ENCODE assay signal across 8 cellular contexts in the genomic region with DNA sequence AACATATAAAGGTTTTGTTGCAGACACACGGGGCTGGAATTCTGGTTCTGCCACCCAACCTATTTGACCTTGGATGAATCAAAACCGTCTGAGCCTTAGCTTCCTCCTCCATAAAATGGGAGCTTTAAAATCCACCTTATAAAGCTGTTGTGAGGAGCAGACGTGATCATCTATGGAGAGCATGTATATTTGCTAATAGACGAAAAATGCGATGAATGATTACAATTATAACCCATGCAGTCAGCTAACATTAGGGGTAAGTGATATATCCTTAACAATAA. TPM values are rescaled to one million over a fixed set of nuclear protein-coding genes. Genes with fewer than 3 reads are reported as not detected.
DNase-seq lines count a peak whose midpoint lies in the region; ATAC-seq and TF ChIP-seq lines count a peak whose summit lies in the region.

No MANE protein-coding gene starts in this region.

- H3K4me3 ChIP-seq in GM23338, result peak overlapping the region; percentile 75
- H3K4me3 ChIP-seq in RWPE2 (ENCODE audit: severe bottlenecking), result peak overlapping the region; percentile 78
- H3K4me3 ChIP-seq in esophagus squamous epithelium, result peak overlapping the region; percentile 81 to 99 (median 88)
- H3K4me3 ChIP-seq in sigmoid colon, result peak overlapping the region; percentile 89 to 98 (median 89)

- H2AFZ ChIP-seq in GM23338, result peak overlapping the region; percentile 3; the same call in 1 of the 2 replicates

- H3K36me3 ChIP-seq in GM23338 (ENCODE audit: insufficient read depth) (no peaks in the 10 kb centered on the region), RWPE2 (ENCODE audit: low read depth) (no peaks in the 10 kb centered on the region), esophagus squamous epithelium (no peaks in the 10 kb centered on the region), sigmoid colon (no peaks in the 10 kb centered on the region)

- peaks cover 26% of the 10 kb centered on the region for H3K4me1 ChIP-seq in GM23338 (ENCODE audit: insufficient read depth)
- H3K4me1 ChIP-seq in RWPE2 (ENCODE audit: insufficient read depth, poor library complexity, severe bottlenecking), result peaks cover 15% of the 10 kb centered on the region
- peaks cover 18 to 47% (median 22%) of the 10 kb centered on the region in 3 donors for H3K4me1 ChIP-seq in esophagus squamous epithelium
- H3K4me1 ChIP-seq in sigmoid colon, result peaks cover 0 to 32% (median 28%) of the 10 kb centered on the region in 4 donors

- H4K20me1 ChIP-seq in GM23338 (replicated peaks; ENCODE audit: insufficient read depth), result peaks cover 14% of the 10 kb centered on the region; the same call in 1 of the 2 replicates

- no peaks in the 10 kb centered on the region for H3K9me2 ChIP-seq in GM23338 (ENCODE audit: insufficient read depth)

- peak overlapping the region; percentile 99 for H3K27ac Mint-ChIP-seq in GM23338

- H3K36me3 Mint-ChIP-seq in GM23338 (ENCODE audit: low read depth), result peaks cover 6% of the 10 kb centered on the region; the same call in 2 of the 3 replicates

- TF ChIP-seq POLR2A in esophagus squamous epithelium (IDR thresholded peaks at IDR 0.05) (no peak), sigmoid colon (IDR thresholded peaks at IDR 0.05) (no peak)

- H3K4me2 ChIP-seq in GM23338, result peak overlapping the region; percentile 72

- TF ChIP-seq CTCF in GM23338 (conservative IDR thresholded peaks at IDR 0.05; ENCODE audit: low read depth in 2 of 2) (no peak), RWPE2 (IDR thresholded peaks at IDR 0.05; ENCODE audit: poor library complexity, severe bottlenecking) (no peak), esophagus squamous epithelium (IDR thresholded peaks at IDR 0.05) (no peak), sigmoid colon (IDR thresholded peaks at IDR 0.05) (no peak), RWPE1 (conservative IDR thresholded peaks at IDR 0.05; ENCODE audit: low read depth) (no peak)

- no peak for TF ChIP-seq EP300 in sigmoid colon (IDR thresholded peaks at IDR 0.05)

- peak overlapping the region; percentile 99 for H3K4me3 Mint-ChIP-seq in GM23338

- ATAC-seq in GM23338 (no peak), RWPE2 (ENCODE audit: low read depth) (no peak)

- intact Hi-C loops in esophagus squamous epithelium (cut with DNase I), result no loop called here
- intact Hi-C loops in sigmoid colon (cut with DNase I), result loop anchor here (2.0 to 10.0 kb wide), 5 partner anchors 107 to 1373 kb away; a partner anchor contains a TSS

- H3K27me3 ChIP-seq in GM23338 (ENCODE audit: insufficient read depth), result no peaks in the 10 kb centered on the region
- no peaks in the 10 kb centered on the region for H3K27me3 ChIP-seq in RWPE2 (ENCODE audit: insufficient read depth, poor library complexity, severe bottlenecking)
- no peaks in the 10 kb centered on the region for H3K27me3 ChIP-seq in esophagus squamous epithelium
- H3K27me3 ChIP-seq in sigmoid colon, result no peaks in the 10 kb centered on the region

- H3K27me3 Mint-ChIP-seq in GM23338 (ENCODE audit: insufficient read depth, low read depth, poor library complexity), result peaks cover 14% of the 10 kb centered on the region

- CTCF ChIA-PET in RWPE1 (lab: Yijun Ruan, JAX), result interaction anchor here (0.6 kb wide), 1 partner anchor 130 kb away, joined by 3 read pairs; no protein-coding TSS in a partner anchor

- no peak for DNase-seq in GM23338 (ENCODE audit: low spot score)
- no peak for DNase-seq in RWPE2 (ENCODE audit: low spot score)
- DNase-seq in esophagus squamous epithelium (lab: John Stamatoyannopoulos, UW), result no peak
- DNase-seq in sigmoid colon, result no peak
- DNase-seq in RWPE1 (ENCODE audit: low spot score), result no peak
- DNase-seq in NCI-H774 (lab: John Stamatoyannopoulos, UW), result no peak
- no peak for DNase-seq in NCI-H1092 treated with DMSO at 0.1 percent for 48 hours (lab: John Stamatoyannopoulos, UW)
- DNase-seq in NCI-H226, result no peak

- peak overlapping the region; percentile 87 for H3K27ac ChIP-seq in GM23338 (ENCODE audit: low read depth)
- peak overlapping the region; percentile 94 for H3K27ac ChIP-seq in RWPE2 (ENCODE audit: poor library complexity, severe bottlenecking)
- H3K27ac ChIP-seq in esophagus squamous epithelium, result peak overlapping the region in 3 of 4 donors; percentile 97 to 100 (median 100)
- H3K27ac ChIP-seq in sigmoid colon, result peak overlapping the region; percentile 99 to 100 (median 99)
- H3K27ac ChIP-seq in RWPE1, result no peak overlapping the region

- 30 to 37% methylated on average over 5 of the region's 5 CpGs for WGBS in esophagus squamous epithelium, 2 donors
- 26 to 35% methylated on average over 5 of the region's 5 CpGs for WGBS in sigmoid colon, 2 donors

- H3F3A ChIP-seq in GM23338 (replicated peaks; ENCODE audit: low read depth), result 0 out of 2 replicates have a peak, but pooled peaks cover 4% of the 10 kb centered on the region

- H3K9me3 ChIP-seq in RWPE2 (ENCODE audit: severe bottlenecking) (no peaks in the 10 kb centered on the region), esophagus squamous epithelium (no peaks in the 10 kb centered on the region), sigmoid colon (no peaks in the 10 kb centered on the region)

- peaks cover 7% of the 10 kb centered on the region; the same call in 1 of the 3 replicates for H3K9me3 Mint-ChIP-seq in GM23338

- POLR2A ChIA-PET in RWPE1 (lab: Yijun Ruan, JAX; ENCODE audit: low non-redundant PET), result interaction anchor here (0.5 kb wide), 1 partner anchor 37 kb away, joined by 3 read pairs; no protein-coding TSS in a partner anchor

- peaks cover 41% of the 10 kb centered on the region for H3K79me2 ChIP-seq in GM23338 (replicated peaks; ENCODE audit: insufficient read depth)

- peaks cover 20% of the 10 kb centered on the region for H3K4me1 Mint-ChIP-seq in GM23338

TF ChIP-seq in GM23338, 12 proteins besides CTCF, POLR2A, EP300 and RAD21:
- TF ChIP-seq NANOG (IDR thresholded peaks at IDR 0.05; ENCODE audit: borderline replicate concordance) (no peak), CREB1 (CRISPR knock-in tag; IDR thresholded peaks at IDR 0.05; ENCODE audit: low read depth) (no peak), JUNB (IDR thresholded peaks at IDR 0.05; ENCODE audit: unreplicated experiment) (no peak), ZNF114 (CRISPR knock-in tag; IDR thresholded peaks at IDR 0.05) (no peak), STAT1 (IDR thresholded peaks at IDR 0.05; ENCODE audit: unreplicated experiment) (no peak), EZH2phosphoT487 (IDR thresholded peaks at IDR 0.05; ENCODE audit: unreplicated experiment) (no peak)

RNA-seq across cellular contexts. Expression of a gene that starts 0.6 kb away (rescaled TPM):
- 88.4 and 89.6 TPM in 2 replicates for total RNA-seq in GM23338 (2014; rRNA removed; shearing (Covaris generic))
- polyA plus RNA-seq in GM23338 (2016; fragmentation: Nextera tagmentation; extraction: Ambion mirVana) (22.0 and 23.8 TPM in 2 replicates), sigmoid colon (10 to 100 TPM in 1 of 3 donors, 1 to 10 TPM in 2; 6.6 to 13.2 (median 9.0) TPM)
- total RNA-seq in esophagus squamous epithelium (10 to 100 TPM; 27.7 to 49.4 (median 40.6) TPM), sigmoid colon (10 to 100 TPM; 30.0 to 31.4 (median 30.6) TPM)
